8 cellular contexts compared by ENCODE assay signal in the genomic region with DNA sequence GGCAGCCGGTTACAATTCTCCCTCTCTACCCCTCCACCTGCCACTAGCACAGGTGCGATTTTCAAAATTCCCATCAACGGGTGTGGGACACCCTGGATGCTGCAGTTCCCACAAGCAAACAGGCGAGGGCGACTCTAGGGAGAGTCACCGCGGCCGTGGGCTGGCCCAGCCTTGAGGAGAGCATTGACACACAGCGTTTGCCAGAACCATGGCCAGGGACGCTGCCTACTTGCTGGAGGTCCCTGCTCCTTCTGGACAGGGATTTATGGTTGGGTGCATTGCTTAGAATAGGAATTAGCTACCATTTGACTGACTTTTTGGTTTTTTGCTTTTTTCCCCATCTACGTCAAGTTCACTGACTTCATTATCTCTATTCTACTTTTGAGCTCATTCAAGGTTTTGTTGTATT. TPM values are rescaled to one million over a fixed set of nuclear protein-coding genes. Genes with fewer than 3 reads are reported as not detected.
DNase-seq lines count a peak whose midpoint lies in the region; ATAC-seq and TF ChIP-seq lines count a peak whose summit lies in the region.

No MANE protein-coding gene starts in this region.

- peak; percentile 94 for TF ChIP-seq CTCF in fibroblast of villous mesenchyme (IDR thresholded peaks at IDR 0.05; ENCODE audit: insufficient read depth, low read depth, low read length)

- H3K4me3 ChIP-seq in CD8-positive, alpha-beta memory T cell (ENCODE audit: low read length) = no peak overlapping the region
- no peak overlapping the region for H3K4me3 ChIP-seq in fibroblast of villous mesenchyme (ENCODE audit: low read depth, low read length)

- POLR2A ChIA-PET in CD8-positive, alpha-beta memory T cell (lab: Charles Lee) = no interaction called here

- H3K9me3 ChIP-seq in CD8-positive, alpha-beta memory T cell (ENCODE audit: low read length) = no peaks in the 10 kb centered on the region

- no peaks in the 10 kb centered on the region for H3K36me3 ChIP-seq in CD8-positive, alpha-beta memory T cell (ENCODE audit: insufficient read depth, low read length)

- no peak overlapping the region for H3K27ac Mint-ChIP-seq in CD8-positive, alpha-beta memory T cell

- H3K27me3 ChIP-seq in CD8-positive, alpha-beta memory T cell (ENCODE audit: insufficient read depth, low read length, poor library complexity, severe bottlenecking) = no peaks in the 10 kb centered on the region

- peaks cover 10 to 28% of the 10 kb centered on the region in 2 donors for H3K27me3 Mint-ChIP-seq in CD8-positive, alpha-beta memory T cell

- CTCF ChIA-PET in CD8-positive, alpha-beta memory T cell (lab: Charles Lee) = interaction anchor here (0.8 to 1.6 kb wide), 3 partner anchors 14 to 44 kb away, joined by 3 to 18 read pairs (median 4); no protein-coding TSS in a partner anchor

- peak; percentile 10 to 67 (median 24) for DNase-seq in CD8-positive, alpha-beta memory T cell
- DNase-seq in activated T-cell treated with anti-CD3 and anti-CD28 coated beads, Interleukin-2, amount 50 U/mL, for 48 hours = peak; percentile 78 to 79
- DNase-seq in fibroblast of villous mesenchyme (ENCODE audit: low read depth) (peak; percentile 65), pons (ENCODE audit: low spot score) (peak; percentile 5), midbrain (lab: John Stamatoyannopoulos, UW) (no peak)

- peaks cover 0 to 4% (median 0%) of the 10 kb centered on the region in 3 donors for H3K36me3 Mint-ChIP-seq in CD8-positive, alpha-beta memory T cell

- peaks cover 0 to 11% (median 6%) of the 10 kb centered on the region in 5 donors for H3K9me3 Mint-ChIP-seq in CD8-positive, alpha-beta memory T cell

- no peak overlapping the region for H3K27ac ChIP-seq in CD8-positive, alpha-beta memory T cell (ENCODE audit: low read depth, low read length)

- ATAC-seq in HG02678 (IDR thresholded peaks at IDR 0.05; ENCODE audit: unreplicated experiment) (peak; percentile 53), GM21717 (IDR thresholded peaks at IDR 0.05; ENCODE audit: unreplicated experiment) (no peak)

- no peaks in the 10 kb centered on the region for H3K4me1 Mint-ChIP-seq in CD8-positive, alpha-beta memory T cell

- H3K4me1 ChIP-seq in CD8-positive, alpha-beta memory T cell (ENCODE audit: insufficient read depth, low read length) = no peaks in the 10 kb centered on the region

- H3K4me3 Mint-ChIP-seq in CD8-positive, alpha-beta memory T cell = no peak overlapping the region

TF ChIP-seq in PFSK-1, 5 proteins besides CTCF, POLR2A, EP300 and RAD21:
- TF ChIP-seq SIN3A (IDR thresholded peaks at IDR 0.05; ENCODE audit: borderline replicate concordance, insufficient read depth, low read length) (no peak), TAF1 (IDR thresholded peaks at IDR 0.05; ENCODE audit: borderline replicate concordance, insufficient read depth, low read length) (no peak), FOXP2 (optimal IDR thresholded peaks at IDR 0.05; ENCODE audit: borderline replicate concordance, extremely low read depth, extremely low read length, insufficient read depth) (no peak), POLR2AphosphoS5 (IDR thresholded peaks at IDR 0.05; ENCODE audit: low read depth, low read length) (no peak)
- TF ChIP-seq, protein P1, sequence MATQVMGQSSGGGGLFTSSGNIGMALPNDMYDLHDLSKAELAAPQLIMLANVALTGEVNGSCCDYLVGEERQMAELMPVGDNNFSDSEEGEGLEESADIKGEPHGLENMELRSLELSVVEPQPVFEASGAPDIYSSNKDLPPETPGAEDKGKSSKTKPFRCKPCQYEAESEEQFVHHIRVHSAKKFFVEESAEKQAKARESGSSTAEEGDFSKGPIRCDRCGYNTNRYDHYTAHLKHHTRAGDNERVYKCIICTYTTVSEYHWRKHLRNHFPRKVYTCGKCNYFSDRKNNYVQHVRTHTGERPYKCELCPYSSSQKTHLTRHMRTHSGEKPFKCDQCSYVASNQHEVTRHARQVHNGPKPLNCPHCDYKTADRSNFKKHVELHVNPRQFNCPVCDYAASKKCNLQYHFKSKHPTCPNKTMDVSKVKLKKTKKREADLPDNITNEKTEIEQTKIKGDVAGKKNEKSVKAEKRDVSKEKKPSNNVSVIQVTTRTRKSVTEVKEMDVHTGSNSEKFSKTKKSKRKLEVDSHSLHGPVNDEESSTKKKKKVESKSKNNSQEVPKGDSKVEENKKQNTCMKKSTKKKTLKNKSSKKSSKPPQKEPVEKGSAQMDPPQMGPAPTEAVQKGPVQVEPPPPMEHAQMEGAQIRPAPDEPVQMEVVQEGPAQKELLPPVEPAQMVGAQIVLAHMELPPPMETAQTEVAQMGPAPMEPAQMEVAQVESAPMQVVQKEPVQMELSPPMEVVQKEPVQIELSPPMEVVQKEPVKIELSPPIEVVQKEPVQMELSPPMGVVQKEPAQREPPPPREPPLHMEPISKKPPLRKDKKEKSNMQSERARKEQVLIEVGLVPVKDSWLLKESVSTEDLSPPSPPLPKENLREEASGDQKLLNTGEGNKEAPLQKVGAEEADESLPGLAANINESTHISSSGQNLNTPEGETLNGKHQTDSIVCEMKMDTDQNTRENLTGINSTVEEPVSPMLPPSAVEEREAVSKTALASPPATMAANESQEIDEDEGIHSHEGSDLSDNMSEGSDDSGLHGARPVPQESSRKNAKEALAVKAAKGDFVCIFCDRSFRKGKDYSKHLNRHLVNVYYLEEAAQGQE (IDR thresholded peaks at IDR 0.05; ENCODE audit: insufficient read depth in 1 of 2, low read depth in 2 of 2, low read length in 2 of 2) = peak; percentile 69 to 88

RNA-seq across cellular contexts. Expression of gene CLDN4, which starts 19.0 kb away (rescaled TPM):
- under 1 TPM in 1 of 2 experiments, not detected in 1; 0.15 TPM for total RNA-seq in CD8-positive, alpha-beta memory T cell
- polyA plus RNA-seq in CD8-positive, alpha-beta memory T cell = not detected
- polyA plus RNA-seq in PFSK-1 (2012; ENCODE audit: insufficient read length, low read depth) = 1.1 TPM
- total RNA-seq in fibroblast of villous mesenchyme = under 0.01 and 0.86 TPM in 2 replicates

RNA-seq across cellular contexts. Expression of gene METTL27, which starts 30.6 kb away (rescaled TPM):
- not detected for total RNA-seq in CD8-positive, alpha-beta memory T cell
- polyA plus RNA-seq in CD8-positive, alpha-beta memory T cell = not detected
- polyA plus RNA-seq in PFSK-1 (2012; ENCODE audit: insufficient read length, low read depth) = 1.2 TPM
- 1.6 and 2.6 TPM in 2 replicates for total RNA-seq in fibroblast of villous mesenchyme

RNA-seq across cellular contexts. Expression of gene CLDN3, which starts 41.7 kb away (rescaled TPM):
- total RNA-seq in CD8-positive, alpha-beta memory T cell = not detected
- not detected for polyA plus RNA-seq in CD8-positive, alpha-beta memory T cell
- not detected for polyA plus RNA-seq in PFSK-1 (2012; ENCODE audit: insufficient read length, low read depth)
- total RNA-seq in fibroblast of villous mesenchyme = not detected in 2 replicates

RNA-seq across cellular contexts. Expression of gene TMEM270, which starts 49.2 kb away (rescaled TPM):
- total RNA-seq in CD8-positive, alpha-beta memory T cell = not detected
- polyA plus RNA-seq in CD8-positive, alpha-beta memory T cell = not detected
- not detected for polyA plus RNA-seq in PFSK-1 (2012; ENCODE audit: insufficient read length, low read depth)
- total RNA-seq in fibroblast of villous mesenchyme = not detected in 2 replicates
